ENCODE assay signal across 25 cellular contexts in genomic region chr6:3593161-3593560, GRCh38.
DNase-seq lines count a peak whose midpoint lies in the region; ATAC-seq, FAIRE-seq and TF ChIP-seq lines count a peak whose summit lies in the region.
"Had no signal": no experiment of that assay in that cellular context is flagged by ENCODE, and none has a peak within 500 bp of the region (broad histone marks: within the 10 kb centered on the region; RNA-seq: fewer than 3 reads in every experiment).

No MANE protein-coding gene starts in this region.

- FAIRE-seq in A549 (lab: Jason Lieb, UNC) = no peak
- no peak for FAIRE-seq in HTR-8/SVneo (lab: Jason Lieb, UNC)
- FAIRE-seq: GM12878, HepG2 had no signal

- no peaks in the 10 kb centered on the region for H3K9me3 ChIP-seq in A549

- H3K27ac ChIP-seq in A549 (peak overlapping the region; percentile 85 to 91), brain microvascular endothelial cell (peak overlapping the region; percentile 92), foreskin keratinocyte (peak overlapping the region; percentile 43)
- H3K27ac ChIP-seq: SK-N-MC had no signal

- no peak for ATAC-seq in A549
- ATAC-seq in foreskin keratinocyte = peak; percentile 11
- ATAC-seq in HG02885 (IDR thresholded peaks at IDR 0.05; ENCODE audit: poor library complexity, unreplicated experiment) = no peak
- ATAC-seq: GM12878, HepG2, K562 had no signal

- in situ Hi-C loops in brain microvascular endothelial cell (cut with HindIII; ENCODE audit: low pct_ligation_motif_present, low sequenced_read_pairs) = no loop called here

- no peak overlapping the region for H3K4me3 ChIP-seq in A549
- no peak overlapping the region for H3K4me3 ChIP-seq in brain microvascular endothelial cell (ENCODE audit: low read depth, low read length)
- H3K4me3 ChIP-seq: GM12878, K562, SK-N-MC had no signal

- TF ChIP-seq EP300 in A549 (IDR thresholded peaks at IDR 0.05) = no peak

- CTCF ChIA-PET in A549 (lab: Yijun Ruan, JAX) = no interaction called here

- no peak for TF ChIP-seq CTCF in A549 (IDR thresholded peaks at IDR 0.05)
- no peak for TF ChIP-seq CTCF in brain microvascular endothelial cell (IDR thresholded peaks at IDR 0.05; ENCODE audit: low read depth, low read length, missing control alignments)
- no peak for TF ChIP-seq CTCF in foreskin keratinocyte (conservative IDR thresholded peaks at IDR 0.05)

- POLR2A ChIA-PET in A549 (lab: Yijun Ruan, JAX) = no interaction called here

- H3K27me3 ChIP-seq in brain microvascular endothelial cell (replicated peaks) (no peaks in the 10 kb centered on the region), foreskin keratinocyte (no peaks in the 10 kb centered on the region)

- peaks cover 19% of the 10 kb centered on the region for H3K4me1 ChIP-seq in A549
- H3K4me1 ChIP-seq in foreskin keratinocyte = peaks cover 21% of the 10 kb centered on the region

- TF ChIP-seq RAD21 in A549 (conservative IDR thresholded peaks at IDR 0.05 in 1 of 2, IDR thresholded peaks at IDR 0.05 in 1 of 2) = no peak

- no peaks in the 10 kb centered on the region for H3K36me3 ChIP-seq in brain microvascular endothelial cell (replicated peaks)

- no peak for DNase-seq in A549 (ENCODE audit: low read depth in 1 of 2, low spot score in 1 of 2)
- peak; percentile 50 to 53 for DNase-seq in NCI-H526 (lab: John Stamatoyannopoulos, UW)
- DNase-seq in brain microvascular endothelial cell = no peak
- DNase-seq in foreskin keratinocyte = peak; percentile 65 to 83
- no peak for DNase-seq in NCI-H146 (lab: John Stamatoyannopoulos, UW)
- DNase-seq in activated CD4-positive, alpha-beta T cell treated with anti-CD3 and anti-CD28 coated beads, Interleukin-2, amount 50 U/mL, for 4 hours = no peak
- DNase-seq in HTR-8/SVneo (ENCODE audit: insufficient read length, low spot score) = no peak
- DNase-seq: 8988T; CD4-positive, CD25-positive, alpha-beta regulatory T cell; COR-L47; DMS 273 treated with DMSO at 0.1 percent for 48 hours; DND-41; H9; MM.1S; NCI-H1048; NCI-H1417 treated with DMSO at 0.1 percent for 48 hours; NCI-H187 treated with DMSO at 0.1 percent for 48 hours; NCI-H2107; NCI-H510A treated with DMSO at 0.1 percent for 48 hours; SHP77 treated with DMSO at 0.1 percent for 48 hours had no signal

- peak overlapping the region; percentile 62 for H3K4me2 ChIP-seq in A549

- TF ChIP-seq POLR2A in A549 (IDR thresholded peaks at IDR 0.05; ENCODE audit: low read length) = no peak

- WGBS in A549 (ENCODE audit: missing lambda C conversion rate) = 98% methylated on average over 6 of the region's 6 CpGs

TF ChIP-seq in A549, 52 proteins besides CTCF, POLR2A, EP300 and RAD21:
- no peak for TF ChIP-seq HDAC2 (IDR thresholded peaks at IDR 0.05)
- no peak for TF ChIP-seq SREBF2 (IDR thresholded peaks at IDR 0.05)
- no peak for TF ChIP-seq ZFP36 (IDR thresholded peaks at IDR 0.05; ENCODE audit: borderline replicate concordance, partially characterized antibody)
- no peak for TF ChIP-seq MAZ (IDR thresholded peaks at IDR 0.05; ENCODE audit: borderline replicate concordance, low read depth, low read length)
- TF ChIP-seq HES2 (IDR thresholded peaks at IDR 0.05) = no peak
- TF ChIP-seq CHD4 (IDR thresholded peaks at IDR 0.05; ENCODE audit: borderline replicate concordance) = no peak
- TF ChIP-seq NR3C1 (IDR thresholded peaks at IDR 0.05) = no peak
- no peak for TF ChIP-seq BHLHE40 (IDR thresholded peaks at IDR 0.05; ENCODE audit: low read depth, low read length)
- TF ChIP-seq PHF8 (IDR thresholded peaks at IDR 0.05; ENCODE audit: borderline replicate concordance, low read depth) = no peak
- TF ChIP-seq KDM1A (IDR thresholded peaks at IDR 0.05; ENCODE audit: low read depth) = no peak
- no peak for TF ChIP-seq ZNF302 (CRISPR knock-in tag; IDR thresholded peaks at IDR 0.05)
- TF ChIP-seq, protein P1, sequence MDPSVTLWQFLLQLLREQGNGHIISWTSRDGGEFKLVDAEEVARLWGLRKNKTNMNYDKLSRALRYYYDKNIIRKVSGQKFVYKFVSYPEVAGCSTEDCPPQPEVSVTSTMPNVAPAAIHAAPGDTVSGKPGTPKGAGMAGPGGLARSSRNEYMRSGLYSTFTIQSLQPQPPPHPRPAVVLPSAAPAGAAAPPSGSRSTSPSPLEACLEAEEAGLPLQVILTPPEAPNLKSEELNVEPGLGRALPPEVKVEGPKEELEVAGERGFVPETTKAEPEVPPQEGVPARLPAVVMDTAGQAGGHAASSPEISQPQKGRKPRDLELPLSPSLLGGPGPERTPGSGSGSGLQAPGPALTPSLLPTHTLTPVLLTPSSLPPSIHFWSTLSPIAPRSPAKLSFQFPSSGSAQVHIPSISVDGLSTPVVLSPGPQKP (IDR thresholded peaks at IDR 0.05; ENCODE audit: low read depth, low read length) = no peak
- TF ChIP-seq MYC (IDR thresholded peaks at IDR 0.05; ENCODE audit: borderline replicate concordance, low read length) = no peak
- no peak for TF ChIP-seq KDM5A (IDR thresholded peaks at IDR 0.05)
- no peak for TF ChIP-seq ZC3H11A (IDR thresholded peaks at IDR 0.05)

Comparison
In these comparisons a context has a peak if more than half of its experiments do, and no peak if none do; other contexts are left out.
1. DNase-seq: peak in NCI-H526 (2 of 2) and foreskin keratinocyte (2 of 2); none in A549 (0 of 2), brain microvascular endothelial cell (single experiment), NCI-H146 (single experiment), activated CD4-positive, alpha-beta T cell treated with anti-CD3 and anti-CD28 coated beads, Interleukin-2, amount 50 U/mL, for 4 hours (0 of 2) and HTR-8/SVneo (single experiment).
2. Peak in every context shown above with its lines, with median percentiles within 50 percentile points of each other: H3K27ac ChIP-seq.